Comparison of ENCODE assay signal across 13 cellular contexts in the genomic region with DNA sequence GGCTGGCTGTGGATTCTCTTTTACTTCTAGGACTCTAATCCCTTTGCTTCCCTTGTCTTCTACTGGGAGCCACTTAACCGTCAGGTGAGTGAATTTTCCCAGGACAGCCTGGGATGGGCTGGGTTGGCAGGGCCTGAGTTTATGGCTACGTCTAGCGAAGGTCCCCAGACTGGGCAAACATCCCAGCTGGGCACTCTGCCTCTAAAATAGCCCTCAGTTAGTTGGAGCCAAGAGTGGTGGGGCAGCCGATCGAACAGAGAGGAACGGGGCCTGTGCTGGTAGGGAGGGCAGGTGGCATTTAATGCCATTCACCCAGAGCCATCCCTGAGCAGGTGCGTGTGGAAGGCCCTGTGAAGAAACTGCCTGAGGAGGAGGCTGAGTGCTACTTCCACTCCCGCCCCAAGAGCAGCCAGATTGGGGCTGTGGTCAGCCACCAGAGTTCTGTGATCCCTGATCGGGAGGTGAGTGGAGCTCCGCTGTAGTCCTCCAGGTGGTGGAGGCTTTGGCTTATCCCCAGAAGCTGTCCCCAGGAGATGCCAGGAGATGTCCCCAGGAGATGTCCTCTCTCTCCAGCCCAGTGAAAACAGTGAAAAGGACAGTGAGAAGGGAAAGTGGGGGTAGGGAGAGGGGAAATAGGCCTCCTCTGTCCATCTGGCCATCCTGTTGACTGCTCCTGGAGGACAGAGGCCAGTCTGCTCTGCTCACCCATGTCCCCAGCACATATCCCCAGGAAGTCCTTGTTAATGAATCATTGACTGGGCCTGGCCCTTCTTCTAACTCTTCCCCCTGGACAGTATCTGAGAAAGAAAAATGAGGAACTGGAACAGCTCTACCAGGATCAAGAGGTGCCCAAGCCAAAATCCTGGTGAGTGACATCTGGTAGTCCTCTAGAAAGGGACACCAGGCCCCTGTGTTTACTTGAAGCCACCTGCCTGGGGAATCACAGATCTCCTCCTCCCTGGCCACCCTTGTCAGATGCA. TPM values are rescaled to one million over a fixed set of nuclear protein-coding genes. Genes with fewer than 3 reads are reported as not detected.
DNase-seq lines count a peak whose midpoint lies in the region; ATAC-seq, FAIRE-seq and TF ChIP-seq lines count a peak whose summit lies in the region.
"Had no signal": no experiment of that assay in that cellular context is flagged by ENCODE, and none has a peak within 500 bp of the region (broad histone marks: within the 10 kb centered on the region; RNA-seq: fewer than 3 reads in every experiment).

No MANE protein-coding gene starts in this region.

- no peaks in the 10 kb centered on the region for H3K9me3 Mint-ChIP-seq in CD4-positive, alpha-beta T cell

- H3K4me2 ChIP-seq in osteoblast (ENCODE audit: insufficient read depth, low read length), result peak overlapping the region; percentile 5
- no peak overlapping the region for H3K4me2 ChIP-seq in MM.1S (ENCODE audit: low read depth, low read length)

- CTCF ChIA-PET in CD4-positive, alpha-beta T cell (lab: Charles Lee), result interaction anchor here (0.7 to 6.2 kb wide), 5 partner anchors 25 to 135 kb away, joined by 3 to 70 read pairs (median 4); partner anchors contain the start of genes CDK5RAP3, LRRC46 and MRPL10

- DNase-seq in CD4-positive, alpha-beta T cell, result no peak
- peak; percentile 17 to 38 for DNase-seq in Kasumi-1 (lab: John Stamatoyannopoulos, UW)
- DNase-seq in cerebellum (ENCODE audit: low spot score), result peak; percentile 73
- no peak for DNase-seq in osteoblast (ENCODE audit: insufficient read length, low spot score, missing footprints)
- no peak for DNase-seq in dedifferentiated amniotic fluid mesenchymal stem cell (ENCODE audit: extremely low spot score)
- DNase-seq in HTR-8/SVneo (ENCODE audit: insufficient read length, low spot score), result no peak
- DNase-seq in NCI-H1436 treated with DMSO at 0.1 percent for 48 hours (lab: John Stamatoyannopoulos, UW), result no peak
- DNase-seq in MM.1S, result no peak
- DNase-seq: activated CD8-positive, alpha-beta memory T cell treated with anti-CD3 and anti-CD28 coated beads, Interleukin-2, amount 50 U/mL, for 4 hours had no signal

- peak overlapping the region; percentile 23 for H3K4me3 Mint-ChIP-seq in CD4-positive, alpha-beta T cell

- H3K27ac Mint-ChIP-seq in CD4-positive, alpha-beta T cell, result peak overlapping the region; percentile 61

- POLR2A ChIA-PET in CD4-positive, alpha-beta T cell (lab: Charles Lee), result interaction anchor here (0.6 to 1.6 kb wide), 4 partner anchors 25 to 115 kb away, joined by 3 to 5 read pairs (median 4); partner anchors contain the start of genes CDK5RAP3, LRRC46, MRPL10 and SCRN2

- no peaks in the 10 kb centered on the region for H3K9me3 ChIP-seq in CD4-positive, alpha-beta T cell (ENCODE audit: control insufficient read depth, low read length)
- H3K9me3 ChIP-seq in osteoblast (ENCODE audit: low read depth, low read length) (no peaks in the 10 kb centered on the region), MM.1S (replicated peaks; ENCODE audit: insufficient read depth, low read length) (no peaks in the 10 kb centered on the region)
- H3K9me3 ChIP-seq: SJSA1 had no signal

- H3K27me3 Mint-ChIP-seq in CD4-positive, alpha-beta T cell, result no peaks in the 10 kb centered on the region

- intact Hi-C loops in CD4-positive, alpha-beta T cell (cut with DNase I, micrococcal nuclease), result no loop called here

- H2AFZ ChIP-seq in osteoblast (ENCODE audit: low read length), result no peak overlapping the region
- no peak overlapping the region for H2AFZ ChIP-seq in MM.1S (ENCODE audit: low read length)

- H4K20me1 ChIP-seq in osteoblast (ENCODE audit: insufficient read depth, low read length) (no peaks in the 10 kb centered on the region), MM.1S (ENCODE audit: insufficient read depth, low read length) (no peaks in the 10 kb centered on the region)

- peaks cover 35% of the 10 kb centered on the region for H3K36me3 Mint-ChIP-seq in CD4-positive, alpha-beta T cell (ENCODE audit: low read depth)

- TF ChIP-seq CTCF in CD4-positive, alpha-beta T cell (IDR thresholded peaks at IDR 0.05), result no peak
- TF ChIP-seq CTCF in osteoblast (IDR thresholded peaks at IDR 0.05; ENCODE audit: extremely low read depth, low read depth, low read length), result no peak
- no peak for TF ChIP-seq CTCF in MM.1S (IDR thresholded peaks at IDR 0.05; ENCODE audit: low read length)

- H3F3A ChIP-seq in MM.1S (ENCODE audit: insufficient read depth, low read length), result peaks cover 26% of the 10 kb centered on the region

- H3K9me2 ChIP-seq in MM.1S (replicated peaks; ENCODE audit: insufficient read depth, low read length), result no peaks in the 10 kb centered on the region

- H3K4me1 ChIP-seq in osteoblast (ENCODE audit: insufficient read depth, low read length) (peaks cover 55% of the 10 kb centered on the region), MM.1S (ENCODE audit: low read length) (peaks cover 32% of the 10 kb centered on the region)

- H3K9ac ChIP-seq in MM.1S (ENCODE audit: low read length), result no peak overlapping the region

- peaks cover 65% of the 10 kb centered on the region for H3K4me1 Mint-ChIP-seq in CD4-positive, alpha-beta T cell (ENCODE audit: low read depth)

- H3K27ac ChIP-seq in CD4-positive, alpha-beta T cell (ENCODE audit: low read depth, low read length), result peak overlapping the region; percentile 38
- H3K27ac ChIP-seq in osteoblast (ENCODE audit: low read depth, low read length) (peak overlapping the region; percentile 64), MM.1S (ENCODE audit: low read length) (no peak overlapping the region; the same call in 1 of the 2 replicates)
- H3K27ac ChIP-seq: HL-60, SJSA1 had no signal

- no peaks in the 10 kb centered on the region for H3K27me3 ChIP-seq in CD4-positive, alpha-beta T cell (ENCODE audit: control insufficient read depth, insufficient read depth, low read length)
- H3K27me3 ChIP-seq in osteoblast (ENCODE audit: insufficient read depth, low read length) (no peaks in the 10 kb centered on the region), MM.1S (replicated peaks; ENCODE audit: insufficient read depth, low read length) (no peaks in the 10 kb centered on the region)
- H3K27me3 ChIP-seq: SJSA1 had no signal

- ATAC-seq in CD4-positive, alpha-beta T cell (ENCODE audit: poor library complexity), result no peak

- H3K79me2 ChIP-seq in osteoblast (ENCODE audit: insufficient read depth, low read length) (peaks cover 18% of the 10 kb centered on the region), MM.1S (ENCODE audit: low read length) (peaks cover 21% of the 10 kb centered on the region)

- peaks cover 20% of the 10 kb centered on the region for H3K36me3 ChIP-seq in osteoblast (ENCODE audit: insufficient read depth, low read length)
- no peaks in the 10 kb centered on the region for H3K36me3 ChIP-seq in MM.1S (replicated peaks; ENCODE audit: insufficient read depth, low read length)

- no peak for FAIRE-seq in HTR-8/SVneo (lab: Jason Lieb, UNC)

- H3K4me3 ChIP-seq in osteoblast (ENCODE audit: insufficient read depth, low read length) (no peak overlapping the region), MM.1S (ENCODE audit: low read length) (no peak overlapping the region)
- H3K4me3 ChIP-seq: SJSA1 had no signal

RNA-seq across cellular contexts. Expression of gene PNPO, which starts 4.4 kb away (rescaled TPM):
- 1 to 10 TPM; 2.2 to 2.4 TPM for total RNA-seq in CD4-positive, alpha-beta T cell
- total RNA-seq in cerebellum, result 6.1 TPM
- 31.5 and 32.4 TPM in 2 replicates for total RNA-seq in osteoblast

RNA-seq across cellular contexts. Expression of gene PRR15L, which starts 11.9 kb away (rescaled TPM):
- total RNA-seq in CD4-positive, alpha-beta T cell, result not detected
- total RNA-seq in cerebellum (not detected), osteoblast (not detected in 2 replicates)
- total RNA-seq: Daoy, occipital lobe, SJSA1 had no signal

RNA-seq across cellular contexts. Expression of gene CDK5RAP3, which starts 25.1 kb away (rescaled TPM):
- total RNA-seq in CD4-positive, alpha-beta T cell, result 100 to 1,000 TPM; 206 to 224 TPM
- total RNA-seq in cerebellum, result 80.0 TPM
- 46.6 and 50.3 TPM in 2 replicates for total RNA-seq in osteoblast

RNA-seq across cellular contexts. Expression of gene SP2, which starts 49.8 kb away (rescaled TPM):
- 10 to 100 TPM; 19.9 to 21.5 TPM for total RNA-seq in CD4-positive, alpha-beta T cell
- total RNA-seq in cerebellum (1.6 TPM), osteoblast (2.4 and 2.5 TPM in 2 replicates)

Comparison
In these comparisons a context has a peak if more than half of its experiments do, and no peak if none do; other contexts are left out.
1. DNase-seq: peak in Kasumi-1 (2 of 2) and cerebellum (single experiment); none in CD4-positive, alpha-beta T cell (0 of 10), osteoblast (single experiment), dedifferentiated amniotic fluid mesenchymal stem cell (single experiment), HTR-8/SVneo (single experiment), NCI-H1436 treated with DMSO at 0.1 percent for 48 hours (single experiment) and MM.1S (single experiment).